1 cellular context compared by ENCODE assay signal in the genomic region with DNA sequence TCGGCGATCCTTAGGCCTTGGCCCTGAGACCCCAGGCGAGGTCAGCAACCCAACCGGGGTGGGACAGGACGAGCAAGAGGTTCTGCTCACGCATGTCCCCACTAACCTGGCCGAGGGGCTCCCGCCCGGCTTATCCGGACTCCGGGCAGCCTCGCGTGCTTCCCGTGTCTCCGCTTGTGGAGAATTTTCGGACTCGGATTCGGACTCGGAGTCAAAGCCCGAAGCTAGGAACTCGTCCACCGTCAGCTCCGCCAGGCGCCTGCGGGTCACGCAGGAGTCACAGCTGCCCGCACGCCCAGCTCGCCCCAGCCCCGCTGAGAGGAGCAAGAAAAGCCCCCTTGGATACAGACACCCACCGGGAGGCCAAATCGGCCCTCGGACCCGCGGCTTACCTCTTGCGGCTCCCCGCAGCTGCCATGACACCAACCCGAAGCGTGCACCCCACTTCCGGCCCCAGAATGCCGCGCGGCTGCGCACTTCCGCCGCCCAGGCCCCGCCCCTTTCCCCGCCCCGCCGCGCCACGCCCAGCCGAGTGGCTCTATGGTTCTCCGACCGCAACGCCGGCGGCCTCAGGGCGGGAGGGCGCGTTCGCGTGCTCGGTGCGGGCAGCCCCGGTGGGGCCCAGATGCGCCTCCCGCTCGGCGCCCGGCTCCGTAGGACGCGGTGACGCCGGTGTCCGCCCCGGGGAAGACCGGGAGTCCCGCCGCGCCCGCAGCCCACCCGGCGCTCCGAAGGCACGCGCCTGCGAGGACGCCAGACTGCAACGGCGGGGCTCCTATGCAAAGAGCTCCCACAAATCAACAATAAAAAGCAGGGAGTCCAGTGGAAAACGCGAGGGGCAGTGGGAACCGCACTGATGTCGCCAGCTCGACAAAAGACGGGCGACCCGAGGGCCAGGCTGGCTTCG.
A peak's percentile ranks its signal among the peaks of the same experiment; 100 is the strongest.
TF ChIP-seq lines count a peak whose summit lies in the region.

A gene (minus strand): TSS at position 434 of the 907 bp plus-strand sequence. CDS start 16 bp downstream, at position 418.

TF ChIP-seq in K562, 482 proteins besides CTCF, POLR2A, EP300 and RAD21 (continued from another document and continues in another):
- TF ChIP-seq, protein P1, sequence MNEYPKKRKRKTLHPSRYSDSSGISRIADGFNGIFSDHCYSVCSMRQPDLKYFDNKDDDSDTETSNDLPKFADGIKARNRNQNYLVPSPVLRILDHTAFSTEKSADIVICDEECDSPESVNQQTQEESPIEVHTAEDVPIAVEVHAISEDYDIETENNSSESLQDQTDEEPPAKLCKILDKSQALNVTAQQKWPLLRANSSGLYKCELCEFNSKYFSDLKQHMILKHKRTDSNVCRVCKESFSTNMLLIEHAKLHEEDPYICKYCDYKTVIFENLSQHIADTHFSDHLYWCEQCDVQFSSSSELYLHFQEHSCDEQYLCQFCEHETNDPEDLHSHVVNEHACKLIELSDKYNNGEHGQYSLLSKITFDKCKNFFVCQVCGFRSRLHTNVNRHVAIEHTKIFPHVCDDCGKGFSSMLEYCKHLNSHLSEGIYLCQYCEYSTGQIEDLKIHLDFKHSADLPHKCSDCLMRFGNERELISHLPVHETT (CRISPR knock-in tag; conservative IDR thresholded peaks at IDR 0.05 in 1 of 2, IDR thresholded peaks at IDR 0.05 in 1 of 2) = peak; percentile 59; a peak in 1 of 4 replicates
- no peak for TF ChIP-seq SREBF1 (IDR thresholded peaks at IDR 0.05; ENCODE audit: borderline replicate concordance, low read depth, low read length)
- TF ChIP-seq IFI16 (CRISPR knock-in tag; IDR thresholded peaks at IDR 0.05) = no peak
- no peak for TF ChIP-seq NFIC (IDR thresholded peaks at IDR 0.05)
- peak; percentile 96 for TF ChIP-seq SP1 (CRISPR knock-in tag; IDR thresholded peaks at IDR 0.05)
- TF ChIP-seq KDM2B (CRISPR knock-in tag; IDR thresholded peaks at IDR 0.05) = no peak
- TF ChIP-seq U2AF2 (optimal IDR thresholded peaks at IDR 0.05; ENCODE audit: low read depth, low read length) = no peak
- no peak for TF ChIP-seq GATA2 (CRISPR knock-in tag; IDR thresholded peaks at IDR 0.05)
- no peak for TF ChIP-seq FOXM1 (IDR thresholded peaks at IDR 0.05; ENCODE audit: low read depth)
- no peak for TF ChIP-seq FOXM1 (CRISPR knock-in tag; IDR thresholded peaks at IDR 0.05; ENCODE audit: low read depth)
- no peak for TF ChIP-seq ZZZ3 (IDR thresholded peaks at IDR 0.05)
- TF ChIP-seq, protein P2, sequence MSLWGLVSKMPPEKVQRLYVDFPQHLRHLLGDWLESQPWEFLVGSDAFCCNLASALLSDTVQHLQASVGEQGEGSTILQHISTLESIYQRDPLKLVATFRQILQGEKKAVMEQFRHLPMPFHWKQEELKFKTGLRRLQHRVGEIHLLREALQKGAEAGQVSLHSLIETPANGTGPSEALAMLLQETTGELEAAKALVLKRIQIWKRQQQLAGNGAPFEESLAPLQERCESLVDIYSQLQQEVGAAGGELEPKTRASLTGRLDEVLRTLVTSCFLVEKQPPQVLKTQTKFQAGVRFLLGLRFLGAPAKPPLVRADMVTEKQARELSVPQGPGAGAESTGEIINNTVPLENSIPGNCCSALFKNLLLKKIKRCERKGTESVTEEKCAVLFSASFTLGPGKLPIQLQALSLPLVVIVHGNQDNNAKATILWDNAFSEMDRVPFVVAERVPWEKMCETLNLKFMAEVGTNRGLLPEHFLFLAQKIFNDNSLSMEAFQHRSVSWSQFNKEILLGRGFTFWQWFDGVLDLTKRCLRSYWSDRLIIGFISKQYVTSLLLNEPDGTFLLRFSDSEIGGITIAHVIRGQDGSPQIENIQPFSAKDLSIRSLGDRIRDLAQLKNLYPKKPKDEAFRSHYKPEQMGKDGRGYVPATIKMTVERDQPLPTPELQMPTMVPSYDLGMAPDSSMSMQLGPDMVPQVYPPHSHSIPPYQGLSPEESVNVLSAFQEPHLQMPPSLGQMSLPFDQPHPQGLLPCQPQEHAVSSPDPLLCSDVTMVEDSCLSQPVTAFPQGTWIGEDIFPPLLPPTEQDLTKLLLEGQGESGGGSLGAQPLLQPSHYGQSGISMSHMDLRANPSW (CRISPR knock-in tag; IDR thresholded peaks at IDR 0.05) = peak; percentile 50; the same call in 1 of the 2 replicates
- TF ChIP-seq, protein P3, sequence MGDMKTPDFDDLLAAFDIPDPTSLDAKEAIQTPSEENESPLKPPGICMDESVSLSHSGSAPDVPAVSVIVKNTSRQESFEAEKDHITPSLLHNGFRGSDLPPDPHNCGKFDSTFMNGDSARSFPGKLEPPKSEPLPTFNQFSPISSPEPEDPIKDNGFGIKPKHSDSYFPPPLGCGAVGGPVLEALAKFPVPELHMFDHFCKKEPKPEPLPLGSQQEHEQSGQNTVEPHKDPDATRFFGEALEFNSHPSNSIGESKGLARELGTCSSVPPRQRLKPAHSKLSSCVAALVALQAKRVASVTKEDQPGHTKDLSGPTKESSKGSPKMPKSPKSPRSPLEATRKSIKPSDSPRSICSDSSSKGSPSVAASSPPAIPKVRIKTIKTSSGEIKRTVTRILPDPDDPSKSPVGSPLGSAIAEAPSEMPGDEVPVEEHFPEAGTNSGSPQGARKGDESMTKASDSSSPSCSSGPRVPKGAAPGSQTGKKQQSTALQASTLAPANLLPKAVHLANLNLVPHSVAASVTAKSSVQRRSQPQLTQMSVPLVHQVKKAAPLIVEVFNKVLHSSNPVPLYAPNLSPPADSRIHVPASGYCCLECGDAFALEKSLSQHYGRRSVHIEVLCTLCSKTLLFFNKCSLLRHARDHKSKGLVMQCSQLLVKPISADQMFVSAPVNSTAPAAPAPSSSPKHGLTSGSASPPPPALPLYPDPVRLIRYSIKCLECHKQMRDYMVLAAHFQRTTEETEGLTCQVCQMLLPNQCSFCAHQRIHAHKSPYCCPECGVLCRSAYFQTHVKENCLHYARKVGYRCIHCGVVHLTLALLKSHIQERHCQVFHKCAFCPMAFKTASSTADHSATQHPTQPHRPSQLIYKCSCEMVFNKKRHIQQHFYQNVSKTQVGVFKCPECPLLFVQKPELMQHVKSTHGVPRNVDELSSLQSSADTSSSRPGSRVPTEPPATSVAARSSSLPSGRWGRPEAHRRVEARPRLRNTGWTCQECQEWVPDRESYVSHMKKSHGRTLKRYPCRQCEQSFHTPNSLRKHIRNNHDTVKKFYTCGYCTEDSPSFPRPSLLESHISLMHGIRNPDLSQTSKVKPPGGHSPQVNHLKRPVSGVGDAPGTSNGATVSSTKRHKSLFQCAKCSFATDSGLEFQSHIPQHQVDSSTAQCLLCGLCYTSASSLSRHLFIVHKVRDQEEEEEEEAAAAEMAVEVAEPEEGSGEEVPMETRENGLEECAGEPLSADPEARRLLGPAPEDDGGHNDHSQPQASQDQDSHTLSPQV (IDR thresholded peaks at IDR 0.05) = no peak
- TF ChIP-seq ELF2 (CRISPR knock-in tag; IDR thresholded peaks at IDR 0.05) = peak; percentile 45
- TF ChIP-seq ZNF354B (CRISPR knock-in tag; IDR thresholded peaks at IDR 0.05) = no peak
- TF ChIP-seq CTBP1 (IDR thresholded peaks at IDR 0.05; ENCODE audit: borderline replicate concordance) = 0 out of 2 replicates have a peak, but pooled peaks have one; percentile 14
- TF ChIP-seq JUNB (CRISPR knock-in tag; conservative IDR thresholded peaks at IDR 0.05) = no peak
- no peak for TF ChIP-seq ZBTB8A (IDR thresholded peaks at IDR 0.05; ENCODE audit: partially characterized antibody)
- peak; percentile 99 for TF ChIP-seq C11orf30 (IDR thresholded peaks at IDR 0.05; ENCODE audit: low read depth)
- TF ChIP-seq ZNF76 (CRISPR knock-in tag; IDR thresholded peaks at IDR 0.05; ENCODE audit: borderline replicate concordance) = no peak; the same call in 1 of the 2 replicates
- no peak for TF ChIP-seq POLR2AphosphoS2 (IDR thresholded peaks at IDR 0.05; ENCODE audit: low read length)
- no peak for TF ChIP-seq ZNF586 (CRISPR knock-in tag; conservative IDR thresholded peaks at IDR 0.05)
- no peak for TF ChIP-seq MCM5 (IDR thresholded peaks at IDR 0.05; ENCODE audit: low read depth)
- TF ChIP-seq ZNF232 (CRISPR knock-in tag; IDR thresholded peaks at IDR 0.05) = no peak
- no peak for TF ChIP-seq CHCHD3 (CRISPR knock-in tag; IDR thresholded peaks at IDR 0.05)
- TF ChIP-seq GTF2A2 (tag; IDR thresholded peaks at IDR 0.05) = no peak
- TF ChIP-seq MEF2D (tag; conservative IDR thresholded peaks at IDR 0.05; ENCODE audit: low read depth) = no peak
- no peak for TF ChIP-seq DDX20 (tag; IDR thresholded peaks at IDR 0.05; ENCODE audit: low read depth)
- no peak for TF ChIP-seq CCAR2 (IDR thresholded peaks at IDR 0.05; ENCODE audit: low read depth, low read length)
- TF ChIP-seq SNIP1 (IDR thresholded peaks at IDR 0.05; ENCODE audit: low read depth) = no peak
- TF ChIP-seq ZNF75A (CRISPR knock-in tag; IDR thresholded peaks at IDR 0.05) = no peak
- TF ChIP-seq ZNF57 (CRISPR knock-in tag; IDR thresholded peaks at IDR 0.05) = no peak
- TF ChIP-seq, protein P4, sequence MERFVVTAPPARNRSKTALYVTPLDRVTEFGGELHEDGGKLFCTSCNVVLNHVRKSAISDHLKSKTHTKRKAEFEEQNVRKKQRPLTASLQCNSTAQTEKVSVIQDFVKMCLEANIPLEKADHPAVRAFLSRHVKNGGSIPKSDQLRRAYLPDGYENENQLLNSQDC (CRISPR knock-in tag; IDR thresholded peaks at IDR 0.05) = no peak
- peak in 1 of 2 experiments; percentile 68; a peak in 1 of 4 replicates for TF ChIP-seq TEAD1 (CRISPR knock-in tag; IDR thresholded peaks at IDR 0.05)
- TF ChIP-seq HNRNPLL (IDR thresholded peaks at IDR 0.05; ENCODE audit: low read depth, low read length, poor library complexity, severe bottlenecking) = no peak
- TF ChIP-seq, protein P5, sequence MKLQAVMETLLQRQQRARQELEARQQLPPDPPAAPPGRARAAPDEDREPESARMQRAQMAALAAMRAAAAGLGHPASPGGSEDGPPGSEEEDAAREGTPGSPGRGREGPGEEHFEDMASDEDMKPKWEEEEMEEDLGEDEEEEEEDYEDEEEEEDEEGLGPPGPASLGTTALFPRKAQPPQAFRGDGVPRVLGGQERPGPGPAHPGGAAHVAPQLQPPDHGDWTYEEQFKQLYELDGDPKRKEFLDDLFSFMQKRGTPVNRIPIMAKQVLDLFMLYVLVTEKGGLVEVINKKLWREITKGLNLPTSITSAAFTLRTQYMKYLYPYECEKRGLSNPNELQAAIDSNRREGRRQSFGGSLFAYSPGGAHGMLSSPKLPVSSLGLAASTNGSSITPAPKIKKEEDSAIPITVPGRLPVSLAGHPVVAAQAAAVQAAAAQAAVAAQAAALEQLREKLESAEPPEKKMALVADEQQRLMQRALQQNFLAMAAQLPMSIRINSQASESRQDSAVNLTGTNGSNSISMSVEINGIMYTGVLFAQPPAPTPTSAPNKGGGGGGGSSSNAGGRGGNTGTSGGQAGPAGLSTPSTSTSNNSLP (IDR thresholded peaks at IDR 0.05; ENCODE audit: borderline replicate concordance, low read depth, low read length) = no peak
- TF ChIP-seq ILK (tag; IDR thresholded peaks at IDR 0.05; ENCODE audit: borderline replicate concordance, low read depth) = no peak
- TF ChIP-seq ZNF668 (CRISPR knock-in tag; IDR thresholded peaks at IDR 0.05) = no peak
- TF ChIP-seq, protein P6, sequence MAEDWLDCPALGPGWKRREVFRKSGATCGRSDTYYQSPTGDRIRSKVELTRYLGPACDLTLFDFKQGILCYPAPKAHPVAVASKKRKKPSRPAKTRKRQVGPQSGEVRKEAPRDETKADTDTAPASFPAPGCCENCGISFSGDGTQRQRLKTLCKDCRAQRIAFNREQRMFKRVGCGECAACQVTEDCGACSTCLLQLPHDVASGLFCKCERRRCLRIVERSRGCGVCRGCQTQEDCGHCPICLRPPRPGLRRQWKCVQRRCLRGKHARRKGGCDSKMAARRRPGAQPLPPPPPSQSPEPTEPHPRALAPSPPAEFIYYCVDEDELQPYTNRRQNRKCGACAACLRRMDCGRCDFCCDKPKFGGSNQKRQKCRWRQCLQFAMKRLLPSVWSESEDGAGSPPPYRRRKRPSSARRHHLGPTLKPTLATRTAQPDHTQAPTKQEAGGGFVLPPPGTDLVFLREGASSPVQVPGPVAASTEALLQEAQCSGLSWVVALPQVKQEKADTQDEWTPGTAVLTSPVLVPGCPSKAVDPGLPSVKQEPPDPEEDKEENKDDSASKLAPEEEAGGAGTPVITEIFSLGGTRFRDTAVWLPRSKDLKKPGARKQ (CRISPR knock-in tag; IDR thresholded peaks at IDR 0.05) = no peak
- TF ChIP-seq SLC30A9 (CRISPR knock-in tag; IDR thresholded peaks at IDR 0.05) = no peak
- TF ChIP-seq ZNF197 (CRISPR knock-in tag; IDR thresholded peaks at IDR 0.05; ENCODE audit: low read depth) = no peak
- peak; percentile 43; the same call in 1 of the 2 replicates for TF ChIP-seq SAFB (IDR thresholded peaks at IDR 0.05; ENCODE audit: borderline replicate concordance, low read depth, low read length)
- no peak for TF ChIP-seq EGR1 (conservative IDR thresholded peaks at IDR 0.05)
- no peak for TF ChIP-seq TARDBP (IDR thresholded peaks at IDR 0.05)
- TF ChIP-seq, protein P7, sequence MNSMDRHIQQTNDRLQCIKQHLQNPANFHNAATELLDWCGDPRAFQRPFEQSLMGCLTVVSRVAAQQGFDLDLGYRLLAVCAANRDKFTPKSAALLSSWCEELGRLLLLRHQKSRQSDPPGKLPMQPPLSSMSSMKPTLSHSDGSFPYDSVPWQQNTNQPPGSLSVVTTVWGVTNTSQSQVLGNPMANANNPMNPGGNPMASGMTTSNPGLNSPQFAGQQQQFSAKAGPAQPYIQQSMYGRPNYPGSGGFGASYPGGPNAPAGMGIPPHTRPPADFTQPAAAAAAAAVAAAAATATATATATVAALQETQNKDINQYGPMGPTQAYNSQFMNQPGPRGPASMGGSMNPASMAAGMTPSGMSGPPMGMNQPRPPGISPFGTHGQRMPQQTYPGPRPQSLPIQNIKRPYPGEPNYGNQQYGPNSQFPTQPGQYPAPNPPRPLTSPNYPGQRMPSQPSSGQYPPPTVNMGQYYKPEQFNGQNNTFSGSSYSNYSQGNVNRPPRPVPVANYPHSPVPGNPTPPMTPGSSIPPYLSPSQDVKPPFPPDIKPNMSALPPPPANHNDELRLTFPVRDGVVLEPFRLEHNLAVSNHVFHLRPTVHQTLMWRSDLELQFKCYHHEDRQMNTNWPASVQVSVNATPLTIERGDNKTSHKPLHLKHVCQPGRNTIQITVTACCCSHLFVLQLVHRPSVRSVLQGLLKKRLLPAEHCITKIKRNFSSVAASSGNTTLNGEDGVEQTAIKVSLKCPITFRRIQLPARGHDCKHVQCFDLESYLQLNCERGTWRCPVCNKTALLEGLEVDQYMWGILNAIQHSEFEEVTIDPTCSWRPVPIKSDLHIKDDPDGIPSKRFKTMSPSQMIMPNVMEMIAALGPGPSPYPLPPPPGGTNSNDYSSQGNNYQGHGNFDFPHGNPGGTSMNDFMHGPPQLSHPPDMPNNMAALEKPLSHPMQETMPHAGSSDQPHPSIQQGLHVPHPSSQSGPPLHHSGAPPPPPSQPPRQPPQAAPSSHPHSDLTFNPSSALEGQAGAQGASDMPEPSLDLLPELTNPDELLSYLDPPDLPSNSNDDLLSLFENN (IDR thresholded peaks at IDR 0.05; ENCODE audit: low read depth in 2 of 2, low read length in 2 of 2) = no peak
- TF ChIP-seq BRF1 (IDR thresholded peaks at IDR 0.05; ENCODE audit: borderline replicate concordance, extremely low read depth, insufficient read length) = no peak
- TF ChIP-seq SRSF9 (IDR thresholded peaks at IDR 0.05; ENCODE audit: borderline replicate concordance, low read depth, low read length) = no peak
- 0 out of 2 replicates have a peak, but pooled peaks have one; percentile 32 for TF ChIP-seq KLF1 (tag; IDR thresholded peaks at IDR 0.05)
- no peak for TF ChIP-seq EHMT2 (IDR thresholded peaks at IDR 0.05)
- TF ChIP-seq TSC22D4 (tag; IDR thresholded peaks at IDR 0.05) = no peak
